ENCODE assay signal across 12 cellular contexts in genomic region chr17:14201595-14201994, GRCh38. TPM values are rescaled to one million over a fixed set of nuclear protein-coding genes. Genes with fewer than 3 reads are reported as not detected.
A peak's percentile ranks its signal among the peaks of the same experiment; 100 is the strongest.
DNase-seq lines count a peak whose midpoint lies in the region; ATAC-seq and TF ChIP-seq lines count a peak whose summit lies in the region.
"Had no signal": no experiment of that assay in that cellular context is flagged by ENCODE, and none has a peak within 500 bp of the region (broad histone marks: within the 10 kb centered on the region; RNA-seq: fewer than 3 reads in every experiment).

No MANE protein-coding gene starts in this region.

- intact Hi-C loops in activated naive CD4-positive, alpha-beta T cell treated with anti-CD3 and anti-CD28 coated beads for 36 hours (cut with micrococcal nuclease), result loop anchor here (1.0 to 10.0 kb wide), 5 partner anchors 65 to 604 kb away; no protein-coding TSS in a partner anchor
- intact Hi-C loops in uterus (cut with DNase I; ENCODE audit: low total_unique reads), result no loop called here

- H3K4me1 ChIP-seq in uterus, result no peaks in the 10 kb centered on the region

- H3K36me3 Mint-ChIP-seq in activated naive CD4-positive, alpha-beta T cell treated with anti-CD3 and anti-CD28 coated beads for 36 hours (ENCODE audit: low read depth), result peaks cover 35% of the 10 kb centered on the region
- H3K36me3 Mint-ChIP-seq in nephron progenitor cell (ENCODE audit: low read depth) (peaks cover 17% of the 10 kb centered on the region), glutamatergic neuron (ENCODE audit: unreplicated experiment) (no peaks in the 10 kb centered on the region)

- TF ChIP-seq POLR2A in uterus (IDR thresholded peaks at IDR 0.05), result no peak

- no peak for TF ChIP-seq CTCF in nephron progenitor cell (IDR thresholded peaks at IDR 0.05)
- no peak for TF ChIP-seq CTCF in glutamatergic neuron (IDR thresholded peaks at IDR 0.05; ENCODE audit: partially characterized antibody, unreplicated experiment)
- TF ChIP-seq CTCF in uterus (IDR thresholded peaks at IDR 0.05), result no peak

- ATAC-seq in GM21447 (IDR thresholded peaks at IDR 0.05; ENCODE audit: unreplicated experiment), result no peak

- peaks cover 98% of the 10 kb centered on the region for H3K4me1 Mint-ChIP-seq in activated naive CD4-positive, alpha-beta T cell treated with anti-CD3 and anti-CD28 coated beads for 36 hours (ENCODE audit: low read depth)
- peaks cover 34% of the 10 kb centered on the region for H3K4me1 Mint-ChIP-seq in nephron progenitor cell
- H3K4me1 Mint-ChIP-seq in glutamatergic neuron (ENCODE audit: low read depth, unreplicated experiment), result peaks cover 5% of the 10 kb centered on the region

- peak overlapping the region; percentile 94 for H3K27ac Mint-ChIP-seq in activated naive CD4-positive, alpha-beta T cell treated with anti-CD3 and anti-CD28 coated beads for 36 hours
- H3K27ac Mint-ChIP-seq in nephron progenitor cell (peak overlapping the region; percentile 14), glutamatergic neuron (ENCODE audit: unreplicated experiment) (no peak overlapping the region)

- CTCF ChIA-PET in activated naive CD4-positive, alpha-beta T cell treated with anti-CD3 and anti-CD28 coated beads for 36 hours (lab: Charles Lee), result interaction anchor here (1.0 kb wide), 1 partner anchor 99 kb away, joined by 3 read pairs; the partner anchor contains the start of gene HS3ST3B1

- peak; percentile 64 for DNase-seq in stimulated activated CD4-positive, alpha-beta T cell treated with anti-CD3 and anti-CD28 coated beads, Interleukin-1b, Interleukin-23, amount 100 ng/mL, for 48 hours
- DNase-seq in stimulated activated CD4-positive, alpha-beta T cell treated with anti-CD3 and anti-CD28 coated beads, Interleukin-12 subunit alpha, Interleukin-12 subunit beta, amount 100 ng/mL, for 4 hours, result no peak
- peak; percentile 77 for DNase-seq in activated naive CD4-positive, alpha-beta T cell treated with anti-CD3 and anti-CD28 coated beads for 36 hours
- DNase-seq in nephron progenitor cell, result no peak
- no peak for DNase-seq in cerebellum (ENCODE audit: low spot score)
- no peak for DNase-seq in glutamatergic neuron
- no peak for DNase-seq in uterus
- DNase-seq: GOT3, NCI-H510A treated with DMSO at 0.1 percent for 48 hours had no signal

- no peak overlapping the region for H3K4me3 ChIP-seq in uterus

- H3K27ac ChIP-seq in uterus, result no peak overlapping the region

- no peaks in the 10 kb centered on the region for H3K9me3 Mint-ChIP-seq in activated naive CD4-positive, alpha-beta T cell treated with anti-CD3 and anti-CD28 coated beads for 36 hours
- no peaks in the 10 kb centered on the region for H3K9me3 Mint-ChIP-seq in nephron progenitor cell
- no peaks in the 10 kb centered on the region for H3K9me3 Mint-ChIP-seq in glutamatergic neuron (ENCODE audit: unreplicated experiment)

- H3K4me3 Mint-ChIP-seq in activated naive CD4-positive, alpha-beta T cell treated with anti-CD3 and anti-CD28 coated beads for 36 hours, result peak overlapping the region; percentile 57
- H3K4me3 Mint-ChIP-seq in nephron progenitor cell, result no peak overlapping the region
- no peak overlapping the region for H3K4me3 Mint-ChIP-seq in glutamatergic neuron (ENCODE audit: unreplicated experiment)

- no peaks in the 10 kb centered on the region for H3K27me3 Mint-ChIP-seq in activated naive CD4-positive, alpha-beta T cell treated with anti-CD3 and anti-CD28 coated beads for 36 hours (ENCODE audit: low read depth)
- H3K27me3 Mint-ChIP-seq in nephron progenitor cell (ENCODE audit: low read depth, poor library complexity) (no peaks in the 10 kb centered on the region), glutamatergic neuron (ENCODE audit: unreplicated experiment) (no peaks in the 10 kb centered on the region)

- H3K9me3 ChIP-seq in uterus, result no peaks in the 10 kb centered on the region

- no peaks in the 10 kb centered on the region for H3K27me3 ChIP-seq in uterus

- no peaks in the 10 kb centered on the region for H3K36me3 ChIP-seq in uterus

RNA-seq across cellular contexts. Expression of gene CDRT15, which starts 35.1 kb away (rescaled TPM):
- total RNA-seq in activated naive CD4-positive, alpha-beta T cell treated with anti-CD3 and anti-CD28 coated beads for 36 hours, result not detected
- total RNA-seq in cerebellum (not detected), glutamatergic neuron (ENCODE audit: unreplicated experiment) (not detected), uterus (not detected)
- total RNA-seq: M059J, SK-MEL-5 had no signal

Comparison
In these comparisons a context has a peak if more than half of its experiments do, and no peak if none do; other contexts are left out.
1. DNase-seq: peak in stimulated activated CD4-positive, alpha-beta T cell treated with anti-CD3 and anti-CD28 coated beads, Interleukin-1b, Interleukin-23, amount 100 ng/mL, for 48 hours (single experiment) and activated naive CD4-positive, alpha-beta T cell treated with anti-CD3 and anti-CD28 coated beads for 36 hours (single experiment); none in stimulated activated CD4-positive, alpha-beta T cell treated with anti-CD3 and anti-CD28 coated beads, Interleukin-12 subunit alpha, Interleukin-12 subunit beta, amount 100 ng/mL, for 4 hours (single experiment), nephron progenitor cell (single experiment), cerebellum (single experiment), glutamatergic neuron (single experiment) and uterus (0 of 2).